Comparison of ENCODE assay signal across 27 cellular contexts in genomic region chr1:75969550-75969949, GRCh38. TPM values are rescaled to one million over a fixed set of nuclear protein-coding genes. Genes with fewer than 3 reads are reported as not detected.
DNase-seq lines count a peak whose midpoint lies in the region; ATAC-seq and TF ChIP-seq lines count a peak whose summit lies in the region.
"Had no signal": no experiment of that assay in that cellular context is flagged by ENCODE, and none has a peak within 500 bp of the region (broad histone marks: within the 10 kb centered on the region; RNA-seq: fewer than 3 reads in every experiment).

No MANE protein-coding gene starts in this region.

- H4K20me1 ChIP-seq in neural progenitor cell (ENCODE audit: low read depth): no peaks in the 10 kb centered on the region
- H4K20me1 ChIP-seq: BLaER1 had no signal

- H3F3A ChIP-seq in neural progenitor cell (ENCODE audit: low read depth): no peaks in the 10 kb centered on the region

- no peak for ATAC-seq in GM18520 (IDR thresholded peaks at IDR 0.05; ENCODE audit: unreplicated experiment)
- ATAC-seq: activated CD4-positive, alpha-beta T cell treated with anti-CD3 and anti-CD28 coated beads for 36 hours; activated T-cell treated with anti-CD3 and anti-CD28 coated beads, Interleukin-2, amount 50 U/mL, for 4 hours; GM23338; T-helper 17 cell had no signal

- H3K27ac ChIP-seq in HEK293 (ENCODE audit: extremely low read depth, low read depth, low read length) (no peak overlapping the region), epithelial cell of prostate (peak overlapping the region; percentile 38), neural progenitor cell (no peak overlapping the region)
- H3K27ac ChIP-seq: BLaER1, right atrium auricular region, RWPE1, SK-N-MC, transverse colon had no signal

- TF ChIP-seq CTCF in HEK293 (tag by site-specific recombination; IDR thresholded peaks at IDR 0.05) (no peak), neural progenitor cell (IDR thresholded peaks at IDR 0.05) (no peak)

- POLR2A ChIA-PET in HEK293 (lab: Yijun Ruan, JAX): no interaction called here

- H2AFZ ChIP-seq in neural progenitor cell (replicated peaks): peak overlapping the region; percentile 16
- H2AFZ ChIP-seq: GM23338 had no signal

- H3K9me3 Mint-ChIP-seq in neural progenitor cell: no peaks in the 10 kb centered on the region
- H3K9me3 Mint-ChIP-seq: activated T-cell treated with anti-CD3 and anti-CD28 coated beads, Interleukin-2, amount 50 U/mL, for 4 hours; GM23338; nephron progenitor cell had no signal

- no peaks in the 10 kb centered on the region for H3K27me3 ChIP-seq in neural progenitor cell
- H3K27me3 ChIP-seq: BLaER1, right atrium auricular region, transverse colon had no signal

- no peaks in the 10 kb centered on the region for H3K79me2 ChIP-seq in neural progenitor cell (ENCODE audit: low read depth)

- H3K4me1 ChIP-seq in HEK293 (ENCODE audit: control insufficient read depth, insufficient read depth, low read length) (no peaks in the 10 kb centered on the region), neural progenitor cell (no peaks in the 10 kb centered on the region)
- H3K4me1 ChIP-seq: BLaER1, right atrium auricular region, transverse colon had no signal

- H3K9ac ChIP-seq in neural progenitor cell: no peak overlapping the region
- H3K9ac ChIP-seq: BLaER1 had no signal

- H3K9me3 ChIP-seq in HEK293 (ENCODE audit: control insufficient read depth, insufficient read depth, low read depth, low read length) (no peaks in the 10 kb centered on the region), neural progenitor cell (ENCODE audit: low read depth) (no peaks in the 10 kb centered on the region)
- H3K9me3 ChIP-seq: BLaER1, right atrium auricular region, transverse colon had no signal

- H3K36me3 Mint-ChIP-seq in neural progenitor cell: no peaks in the 10 kb centered on the region

- no peak overlapping the region for H3K27ac Mint-ChIP-seq in neural progenitor cell
- H3K27ac Mint-ChIP-seq: activated CD4-positive, alpha-beta T cell treated with anti-CD3 and anti-CD28 coated beads for 36 hours; GM23338; nephron progenitor cell; T-helper 17 cell had no signal

- no peak overlapping the region for H3K4me3 ChIP-seq in HEK293 (ENCODE audit: low read depth, low read length)
- H3K4me3 ChIP-seq in neural progenitor cell: no peak overlapping the region
- H3K4me3 ChIP-seq: BLaER1, GM23338, right atrium auricular region, SK-N-MC, transverse colon had no signal

- no peak overlapping the region for H3K4me3 Mint-ChIP-seq in neural progenitor cell
- H3K4me3 Mint-ChIP-seq: activated CD4-positive, alpha-beta T cell treated with anti-CD3 and anti-CD28 coated beads for 36 hours; activated T-cell treated with anti-CD3 and anti-CD28 coated beads, Interleukin-2, amount 50 U/mL, for 4 hours; GM23338; nephron progenitor cell; T-helper 17 cell had no signal

- H3K36me3 ChIP-seq in HEK293 (ENCODE audit: control insufficient read depth in 2 of 2, insufficient read depth in 1 of 2, low read length in 2 of 2) (no peaks in the 10 kb centered on the region), neural progenitor cell (no peaks in the 10 kb centered on the region)
- H3K36me3 ChIP-seq: BLaER1, right atrium auricular region, transverse colon had no signal

- in situ Hi-C loops in SK-MEL-5 (cut with HindIII; ENCODE audit: low pct_unique_long_range_greater_than_20kb, low sequenced_read_pairs): no loop called here

- DNase-seq in SK-MEL-5 (ENCODE audit: low read depth, low spot score) (peak; percentile 38), epithelial cell of prostate (ENCODE audit: low read depth, low spot score) (peak; percentile 84), neural progenitor cell (ENCODE audit: low spot score) (no peak), SW480 (ENCODE audit: low spot score) (no peak), SW 1271 (lab: John Stamatoyannopoulos, UW) (no peak)
- DNase-seq: activated CD4-positive, alpha-beta T cell treated with anti-CD3 and anti-CD28 coated beads for 36 hours; activated gamma-delta T cell treated with Interleukin-2 at 50 U/mL for 16 hours; activated T-cell treated with anti-CD3 and anti-CD28 coated beads, Interleukin-2, amount 50 U/mL, for 4 hours; head of caudate nucleus; kidney glomerular epithelial cell; NCI-H1092 treated with DMSO at 0.1 percent for 48 hours; NCI-H1930; NCI-H69; nephron progenitor cell; stimulated activated CD4-positive, alpha-beta T cell treated with anti-CD3 and anti-CD28 coated beads, Interleukin-2, amount 100 ng/mL, for 48 hours; T-helper 17 cell; transverse colon had no signal

- CTCF ChIA-PET in HEK293 (lab: Yijun Ruan, JAX): interaction anchor here (0.5 kb wide), 1 partner anchor 21 kb away, joined by 5 read pairs; no protein-coding TSS in a partner anchor

- peaks cover 2% of the 10 kb centered on the region for H3K27me3 Mint-ChIP-seq in neural progenitor cell (ENCODE audit: insufficient read depth, low read depth)
- H3K27me3 Mint-ChIP-seq: T-helper 17 cell had no signal

- no peaks in the 10 kb centered on the region for H3K4me1 Mint-ChIP-seq in neural progenitor cell
- H3K4me1 Mint-ChIP-seq: activated CD4-positive, alpha-beta T cell treated with anti-CD3 and anti-CD28 coated beads for 36 hours; nephron progenitor cell; T-helper 17 cell had no signal

- H3K4me2 ChIP-seq in neural progenitor cell: no peak overlapping the region
- H3K4me2 ChIP-seq: BLaER1, GM23338 had no signal

TF ChIP-seq in HEK293, 187 proteins besides CTCF, POLR2A, EP300 and RAD21:
- TF ChIP-seq ZNF623 (tag by site-specific recombination; IDR thresholded peaks at IDR 0.05) (peak; percentile 71), ZNF548 (tag by site-specific recombination; IDR thresholded peaks at IDR 0.05) (no peak)
TF ChIP-seq in HEK293: peak in this region for 1.

RNA-seq across cellular contexts. Expression of gene ASB17, which starts 37.3 kb away (rescaled TPM):
- not detected in 2 replicates for total RNA-seq in SK-MEL-5 (2014; rRNA removed; shearing (Covaris generic))
- not detected in 2 replicates for polyA plus RNA-seq in SK-MEL-5 (2015; cell fraction: cytosol; rRNA removed)
- not detected in 2 replicates for polyA plus RNA-seq in SK-MEL-5 (2015; cell fraction: nucleus; rRNA removed)
- not detected in 2 replicates for total RNA-seq in neural progenitor cell (ENCODE audit: low replicate concordance)
- total RNA-seq: activated CD4-positive, alpha-beta T cell treated with anti-CD3 and anti-CD28 coated beads for 36 hours; activated CD8-positive, alpha-beta memory T cell treated with anti-CD3 and anti-CD28 coated beads for 36 hours; activated T-cell treated with anti-CD3 and anti-CD28 coated beads, Interleukin-2, amount 50 U/mL, for 4 hours; dermis microvascular lymphatic vessel endothelial cell; GM23338; lung microvascular endothelial cell; right atrium auricular region; T-helper 17 cell; transverse colon had no signal
- polyA plus RNA-seq: GM23338 had no signal

Comparison
In these comparisons a context has a peak if more than half of its experiments do, and no peak if none do; other contexts are left out.
1. DNase-seq: peak in SK-MEL-5 (single experiment) and epithelial cell of prostate (single experiment); none in neural progenitor cell (single experiment), SW480 (single experiment) and SW 1271 (0 of 2).